Comparison of ENCODE assay signal across 1 cellular context in genomic region chr17:52885882-52886281, GRCh38.
TF ChIP-seq lines count a peak whose summit lies in the region.

No MANE protein-coding gene starts in this region.

TF ChIP-seq in GM23338, 12 proteins besides CTCF, POLR2A, EP300 and RAD21 (continued from another document):
- TF ChIP-seq ZNF462 (CRISPR knock-in tag; IDR thresholded peaks at IDR 0.05) (no peak), CREB1 (CRISPR knock-in tag; IDR thresholded peaks at IDR 0.05; ENCODE audit: low read depth) (no peak), ETS1 (IDR thresholded peaks at IDR 0.05) (no peak), JUNB (IDR thresholded peaks at IDR 0.05; ENCODE audit: unreplicated experiment) (no peak), REST (IDR thresholded peaks at IDR 0.05; ENCODE audit: unreplicated experiment) (no peak), POLR2AphosphoS5 (IDR thresholded peaks at IDR 0.05; ENCODE audit: low read depth) (no peak), EZH2 (IDR thresholded peaks at IDR 0.05; ENCODE audit: low read depth, unreplicated experiment) (no peak), STAT1 (IDR thresholded peaks at IDR 0.05; ENCODE audit: unreplicated experiment) (no peak), EZH2phosphoT487 (IDR thresholded peaks at IDR 0.05; ENCODE audit: unreplicated experiment) (no peak), ZNF331 (CRISPR knock-in tag; IDR thresholded peaks at IDR 0.05; ENCODE audit: low read depth) (no peak), ZNF114 (CRISPR knock-in tag; IDR thresholded peaks at IDR 0.05) (no peak)
